29 cellular contexts compared by ENCODE assay signal in genomic region chr18:48611196-48611595, GRCh38.
"Had no signal": no experiment of that assay in that cellular context is flagged by ENCODE, and none has a peak within 500 bp of the region (broad histone marks: within the 10 kb centered on the region; RNA-seq: fewer than 3 reads in every experiment).

No MANE protein-coding gene starts in this region.

- H3K36me3 ChIP-seq: Peyer's patch had no signal

- H3K9me3 ChIP-seq: Peyer's patch had no signal

- H3K4me2 ChIP-seq: KMS-11 had no signal

- DNase-seq: activated CD4-positive, alpha-beta T cell treated with anti-CD3 and anti-CD28 coated beads for 36 hours; activated CD4-positive, alpha-beta T cell treated with anti-CD3 and anti-CD28 coated beads, Interleukin-2, amount 10 ng/mL, durations not matched to agents 7 days and 5 days; activated CD4-positive, alpha-beta T cell treated with anti-CD3 and anti-CD28 coated beads, Interleukin-2, amount 50 U/mL, for 48 hours; activated CD8-positive, alpha-beta T cell treated with anti-CD3 and anti-CD28 coated beads, Interleukin-2, amount 10 ng/mL, durations not matched to agents 7 days and 5 days; activated gamma-delta T cell; activated naive CD4-positive, alpha-beta T cell treated with Interleukin-2 at 50 U/mL for 16 hours; activated naive CD8-positive, alpha-beta T cell treated with anti-CD3 and anti-CD28 coated beads, Interleukin-2, amount 10 ng/mL, durations not matched to agents 7 days and 5 days; activated T-cell treated with anti-CD3 and anti-CD28 coated beads, Interleukin-2, amount 50 U/mL, for 24 hours; amygdala; central memory CD4-positive, alpha-beta T cell; NCI-H1092 treated with DMSO at 0.1 percent for 48 hours; NCI-H1417; NCI-H146; NCI-H187; NCI-H2029 treated with DMSO at 0.1 percent for 48 hours; NCI-H2107; NCI-H2171; NCI-H510A; NCI-H526; NCI-H748 treated with DMSO at 0.1 percent for 48 hours; NK-92 treated with Interleukin-12 subunit alpha and Interleukin-12 subunit beta, amount 100 ng/mL, for 24 hours; PC-3; Peyer's patch; RPMI8226; SIG-M5; SW 1271; T1000 had no signal

- H3K9ac ChIP-seq: KMS-11 had no signal

- H3K4me3 ChIP-seq: Peyer's patch had no signal

- ATAC-seq: activated CD4-positive, alpha-beta T cell treated with anti-CD3 and anti-CD28 coated beads for 36 hours; activated CD4-positive, CD25-positive, alpha-beta regulatory T cell treated with anti-CD3 and anti-CD28 coated beads, Interleukin-2, amount 50 U/mL, for 24 hours; activated CD8-positive, alpha-beta T cell treated with anti-CD3 and anti-CD28 coated beads, Interleukin-2, amount 10 ng/mL, durations not matched to agents 7 days and 5 days; PC-3 had no signal

- H3K27me3 ChIP-seq: Peyer's patch had no signal

- H3K27ac ChIP-seq: KMS-11, Peyer's patch had no signal
